Comparison of ENCODE assay signal across 1 cellular context in the genomic region with DNA sequence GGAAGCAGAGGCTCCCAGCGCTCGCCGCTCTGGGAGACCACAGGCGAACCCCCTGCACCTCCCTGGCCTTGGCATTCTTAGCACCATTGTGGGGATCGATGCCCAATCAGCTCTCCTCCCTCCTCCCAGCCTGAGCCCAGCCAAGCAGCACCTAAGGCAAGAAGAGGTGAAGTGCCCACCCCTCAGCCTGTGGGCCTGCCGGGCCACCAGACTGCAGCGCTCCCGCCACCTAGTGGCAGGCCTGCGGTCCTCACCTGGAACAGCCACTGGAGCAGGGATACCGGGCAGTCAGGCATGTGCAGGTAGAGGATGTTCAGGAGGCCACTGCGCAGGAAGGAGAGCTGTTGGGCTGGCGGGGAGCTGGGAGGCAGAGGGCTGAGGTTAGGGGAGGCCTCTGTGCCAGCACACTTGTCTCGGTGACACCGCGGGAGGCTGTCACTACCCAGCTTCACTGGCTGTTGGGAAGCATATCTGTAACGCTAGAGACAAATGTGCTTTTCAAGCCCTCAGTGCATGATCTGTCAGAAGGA.
TF ChIP-seq lines count a peak whose summit lies in the region.

No MANE protein-coding gene starts in this region.

TF ChIP-seq in HepG2, 621 proteins besides CTCF, POLR2A, EP300 and RAD21 (continued from another document and continues in another):
- TF ChIP-seq, protein P1, sequence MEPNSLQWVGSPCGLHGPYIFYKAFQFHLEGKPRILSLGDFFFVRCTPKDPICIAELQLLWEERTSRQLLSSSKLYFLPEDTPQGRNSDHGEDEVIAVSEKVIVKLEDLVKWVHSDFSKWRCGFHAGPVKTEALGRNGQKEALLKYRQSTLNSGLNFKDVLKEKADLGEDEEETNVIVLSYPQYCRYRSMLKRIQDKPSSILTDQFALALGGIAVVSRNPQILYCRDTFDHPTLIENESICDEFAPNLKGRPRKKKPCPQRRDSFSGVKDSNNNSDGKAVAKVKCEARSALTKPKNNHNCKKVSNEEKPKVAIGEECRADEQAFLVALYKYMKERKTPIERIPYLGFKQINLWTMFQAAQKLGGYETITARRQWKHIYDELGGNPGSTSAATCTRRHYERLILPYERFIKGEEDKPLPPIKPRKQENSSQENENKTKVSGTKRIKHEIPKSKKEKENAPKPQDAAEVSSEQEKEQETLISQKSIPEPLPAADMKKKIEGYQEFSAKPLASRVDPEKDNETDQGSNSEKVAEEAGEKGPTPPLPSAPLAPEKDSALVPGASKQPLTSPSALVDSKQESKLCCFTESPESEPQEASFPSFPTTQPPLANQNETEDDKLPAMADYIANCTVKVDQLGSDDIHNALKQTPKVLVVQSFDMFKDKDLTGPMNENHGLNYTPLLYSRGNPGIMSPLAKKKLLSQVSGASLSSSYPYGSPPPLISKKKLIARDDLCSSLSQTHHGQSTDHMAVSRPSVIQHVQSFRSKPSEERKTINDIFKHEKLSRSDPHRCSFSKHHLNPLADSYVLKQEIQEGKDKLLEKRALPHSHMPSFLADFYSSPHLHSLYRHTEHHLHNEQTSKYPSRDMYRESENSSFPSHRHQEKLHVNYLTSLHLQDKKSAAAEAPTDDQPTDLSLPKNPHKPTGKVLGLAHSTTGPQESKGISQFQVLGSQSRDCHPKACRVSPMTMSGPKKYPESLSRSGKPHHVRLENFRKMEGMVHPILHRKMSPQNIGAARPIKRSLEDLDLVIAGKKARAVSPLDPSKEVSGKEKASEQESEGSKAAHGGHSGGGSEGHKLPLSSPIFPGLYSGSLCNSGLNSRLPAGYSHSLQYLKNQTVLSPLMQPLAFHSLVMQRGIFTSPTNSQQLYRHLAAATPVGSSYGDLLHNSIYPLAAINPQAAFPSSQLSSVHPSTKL (CRISPR knock-in tag; IDR thresholded peaks at IDR 0.05), result no peak
- TF ChIP-seq, protein P2, sequence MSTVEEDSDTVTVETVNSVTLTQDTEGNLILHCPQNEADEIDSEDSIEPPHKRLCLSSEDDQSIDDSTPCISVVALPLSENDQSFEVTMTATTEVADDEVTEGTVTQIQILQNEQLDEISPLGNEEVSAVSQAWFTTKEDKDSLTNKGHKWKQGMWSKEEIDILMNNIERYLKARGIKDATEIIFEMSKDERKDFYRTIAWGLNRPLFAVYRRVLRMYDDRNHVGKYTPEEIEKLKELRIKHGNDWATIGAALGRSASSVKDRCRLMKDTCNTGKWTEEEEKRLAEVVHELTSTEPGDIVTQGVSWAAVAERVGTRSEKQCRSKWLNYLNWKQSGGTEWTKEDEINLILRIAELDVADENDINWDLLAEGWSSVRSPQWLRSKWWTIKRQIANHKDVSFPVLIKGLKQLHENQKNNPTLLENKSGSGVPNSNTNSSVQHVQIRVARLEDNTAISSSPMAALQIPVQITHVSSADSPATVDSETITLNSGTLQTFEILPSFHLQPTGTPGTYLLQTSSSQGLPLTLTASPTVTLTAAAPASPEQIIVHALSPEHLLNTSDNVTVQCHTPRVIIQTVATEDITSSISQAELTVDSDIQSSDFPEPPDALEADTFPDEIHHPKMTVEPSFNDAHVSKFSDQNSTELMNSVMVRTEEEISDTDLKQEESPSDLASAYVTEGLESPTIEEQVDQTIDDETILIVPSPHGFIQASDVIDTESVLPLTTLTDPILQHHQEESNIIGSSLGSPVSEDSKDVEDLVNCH (CRISPR knock-in tag; IDR thresholded peaks at IDR 0.05), result no peak
- TF ChIP-seq, protein P3, sequence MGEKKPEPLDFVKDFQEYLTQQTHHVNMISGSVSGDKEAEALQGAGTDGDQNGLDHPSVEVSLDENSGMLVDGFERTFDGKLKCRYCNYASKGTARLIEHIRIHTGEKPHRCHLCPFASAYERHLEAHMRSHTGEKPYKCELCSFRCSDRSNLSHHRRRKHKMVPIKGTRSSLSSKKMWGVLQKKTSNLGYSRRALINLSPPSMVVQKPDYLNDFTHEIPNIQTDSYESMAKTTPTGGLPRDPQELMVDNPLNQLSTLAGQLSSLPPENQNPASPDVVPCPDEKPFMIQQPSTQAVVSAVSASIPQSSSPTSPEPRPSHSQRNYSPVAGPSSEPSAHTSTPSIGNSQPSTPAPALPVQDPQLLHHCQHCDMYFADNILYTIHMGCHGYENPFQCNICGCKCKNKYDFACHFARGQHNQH (CRISPR knock-in tag; IDR thresholded peaks at IDR 0.05), result peak; percentile 48; the same call in 1 of the 2 replicates
- peak; percentile 39 for TF ChIP-seq ZNF781 (CRISPR knock-in tag; IDR thresholded peaks at IDR 0.05; ENCODE audit: borderline replicate concordance, not compliant biosample characterization)
- peak; percentile 84; the same call in 1 of the 2 replicates for TF ChIP-seq ZFP90 (CRISPR knock-in tag; IDR thresholded peaks at IDR 0.05; ENCODE audit: borderline replicate concordance)
- TF ChIP-seq CEBPB (IDR thresholded peaks at IDR 0.05; ENCODE audit: borderline replicate concordance, low read depth, low read length), result no peak
- 0 out of 2 replicates have a peak, but pooled peaks have one; percentile 36 for TF ChIP-seq MXD4 (CRISPR knock-in tag; IDR thresholded peaks at IDR 0.05)
- TF ChIP-seq ESRRA (CRISPR knock-in tag; IDR thresholded peaks at IDR 0.05; ENCODE audit: low read depth), result 0 out of 2 replicates have a peak, but pooled peaks have one; percentile 10
- TF ChIP-seq ZNF605 (CRISPR knock-in tag; IDR thresholded peaks at IDR 0.05), result no peak
- peak; percentile 52; the same call in 1 of the 2 replicates for TF ChIP-seq ZNF331 (CRISPR knock-in tag; IDR thresholded peaks at IDR 0.05)
- TF ChIP-seq ZFY (CRISPR knock-in tag; IDR thresholded peaks at IDR 0.05), result peak; percentile 46; the same call in 1 of the 2 replicates
- peak; percentile 37; the same call in 1 of the 2 replicates for TF ChIP-seq MTA1 (CRISPR knock-in tag; IDR thresholded peaks at IDR 0.05; ENCODE audit: borderline replicate concordance)
- 0 out of 2 replicates have a peak, but pooled peaks have one; percentile 15 for TF ChIP-seq CHD2 (IDR thresholded peaks at IDR 0.05; ENCODE audit: low read depth, low read length)
- no peak for TF ChIP-seq ZMYM3 (CRISPR knock-in tag; IDR thresholded peaks at IDR 0.05)
- peak; percentile 42; the same call in 1 of the 2 replicates for TF ChIP-seq CBFB (CRISPR knock-in tag; IDR thresholded peaks at IDR 0.05)
- TF ChIP-seq ZNF614 (CRISPR knock-in tag; IDR thresholded peaks at IDR 0.05; ENCODE audit: borderline replicate concordance), result peak; percentile 33; the same call in 1 of the 2 replicates
- TF ChIP-seq HOXA3 (CRISPR knock-in tag; IDR thresholded peaks at IDR 0.05), result peak; percentile 39; the same call in 1 of the 2 replicates
- no peak for TF ChIP-seq ZNF121 (CRISPR knock-in tag; IDR thresholded peaks at IDR 0.05)
- peak; percentile 77 for TF ChIP-seq ZEB1 (IDR thresholded peaks at IDR 0.05; ENCODE audit: insufficient replicate concordance, low read depth)
- TF ChIP-seq ZNF468 (CRISPR knock-in tag; IDR thresholded peaks at IDR 0.05), result no peak
- TF ChIP-seq, protein P4, sequence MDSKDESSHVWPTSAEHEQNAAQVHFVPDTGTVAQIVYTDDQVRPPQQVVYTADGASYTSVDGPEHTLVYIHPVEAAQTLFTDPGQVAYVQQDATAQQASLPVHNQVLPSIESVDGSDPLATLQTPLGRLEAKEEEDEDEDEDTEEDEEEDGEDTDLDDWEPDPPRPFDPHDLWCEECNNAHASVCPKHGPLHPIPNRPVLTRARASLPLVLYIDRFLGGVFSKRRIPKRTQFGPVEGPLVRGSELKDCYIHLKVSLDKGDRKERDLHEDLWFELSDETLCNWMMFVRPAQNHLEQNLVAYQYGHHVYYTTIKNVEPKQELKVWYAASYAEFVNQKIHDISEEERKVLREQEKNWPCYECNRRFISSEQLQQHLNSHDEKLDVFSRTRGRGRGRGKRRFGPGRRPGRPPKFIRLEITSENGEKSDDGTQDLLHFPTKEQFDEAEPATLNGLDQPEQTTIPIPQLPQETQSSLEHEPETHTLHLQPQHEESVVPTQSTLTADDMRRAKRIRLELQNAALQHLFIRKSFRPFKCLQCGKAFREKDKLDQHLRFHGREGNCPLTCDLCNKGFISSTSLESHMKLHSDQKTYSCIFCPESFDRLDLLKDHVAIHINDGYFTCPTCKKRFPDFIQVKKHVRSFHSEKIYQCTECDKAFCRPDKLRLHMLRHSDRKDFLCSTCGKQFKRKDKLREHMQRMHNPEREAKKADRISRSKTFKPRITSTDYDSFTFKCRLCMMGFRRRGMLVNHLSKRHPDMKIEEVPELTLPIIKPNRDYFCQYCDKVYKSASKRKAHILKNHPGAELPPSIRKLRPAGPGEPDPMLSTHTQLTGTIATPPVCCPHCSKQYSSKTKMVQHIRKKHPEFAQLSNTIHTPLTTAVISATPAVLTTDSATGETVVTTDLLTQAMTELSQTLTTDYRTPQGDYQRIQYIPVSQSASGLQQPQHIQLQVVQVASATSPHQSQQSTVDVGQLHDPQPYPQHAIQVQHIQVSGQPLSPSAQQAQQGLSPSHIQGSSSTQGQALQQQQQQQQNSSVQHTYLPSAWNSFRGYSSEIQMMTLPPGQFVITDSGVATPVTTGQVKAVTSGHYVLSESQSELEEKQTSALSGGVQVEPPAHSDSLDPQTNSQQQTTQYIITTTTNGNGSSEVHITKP (CRISPR knock-in tag; IDR thresholded peaks at IDR 0.05; ENCODE audit: low read depth), result peak; percentile 66; the same call in 1 of the 2 replicates
- TF ChIP-seq TGIF2 (CRISPR knock-in tag; IDR thresholded peaks at IDR 0.05), result peak; percentile 68; the same call in 1 of the 2 replicates
- no peak for TF ChIP-seq BRCA1 (CRISPR knock-in tag; IDR thresholded peaks at IDR 0.05)
- TF ChIP-seq ZNF879 (CRISPR knock-in tag; IDR thresholded peaks at IDR 0.05), result no peak
- TF ChIP-seq, protein P5, sequence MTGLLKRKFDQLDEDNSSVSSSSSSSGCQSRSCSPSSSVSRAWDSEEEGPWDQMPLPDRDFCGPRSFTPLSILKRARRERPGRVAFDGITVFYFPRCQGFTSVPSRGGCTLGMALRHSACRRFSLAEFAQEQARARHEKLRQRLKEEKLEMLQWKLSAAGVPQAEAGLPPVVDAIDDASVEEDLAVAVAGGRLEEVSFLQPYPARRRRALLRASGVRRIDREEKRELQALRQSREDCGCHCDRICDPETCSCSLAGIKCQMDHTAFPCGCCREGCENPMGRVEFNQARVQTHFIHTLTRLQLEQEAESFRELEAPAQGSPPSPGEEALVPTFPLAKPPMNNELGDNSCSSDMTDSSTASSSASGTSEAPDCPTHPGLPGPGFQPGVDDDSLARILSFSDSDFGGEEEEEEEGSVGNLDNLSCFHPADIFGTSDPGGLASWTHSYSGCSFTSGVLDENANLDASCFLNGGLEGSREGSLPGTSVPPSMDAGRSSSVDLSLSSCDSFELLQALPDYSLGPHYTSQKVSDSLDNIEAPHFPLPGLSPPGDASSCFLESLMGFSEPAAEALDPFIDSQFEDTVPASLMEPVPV (CRISPR knock-in tag; IDR thresholded peaks at IDR 0.05), result no peak
- peak; percentile 78; the same call in 1 of the 2 replicates for TF ChIP-seq CBX5 (CRISPR knock-in tag; IDR thresholded peaks at IDR 0.05; ENCODE audit: borderline replicate concordance)
- TF ChIP-seq, protein P6, sequence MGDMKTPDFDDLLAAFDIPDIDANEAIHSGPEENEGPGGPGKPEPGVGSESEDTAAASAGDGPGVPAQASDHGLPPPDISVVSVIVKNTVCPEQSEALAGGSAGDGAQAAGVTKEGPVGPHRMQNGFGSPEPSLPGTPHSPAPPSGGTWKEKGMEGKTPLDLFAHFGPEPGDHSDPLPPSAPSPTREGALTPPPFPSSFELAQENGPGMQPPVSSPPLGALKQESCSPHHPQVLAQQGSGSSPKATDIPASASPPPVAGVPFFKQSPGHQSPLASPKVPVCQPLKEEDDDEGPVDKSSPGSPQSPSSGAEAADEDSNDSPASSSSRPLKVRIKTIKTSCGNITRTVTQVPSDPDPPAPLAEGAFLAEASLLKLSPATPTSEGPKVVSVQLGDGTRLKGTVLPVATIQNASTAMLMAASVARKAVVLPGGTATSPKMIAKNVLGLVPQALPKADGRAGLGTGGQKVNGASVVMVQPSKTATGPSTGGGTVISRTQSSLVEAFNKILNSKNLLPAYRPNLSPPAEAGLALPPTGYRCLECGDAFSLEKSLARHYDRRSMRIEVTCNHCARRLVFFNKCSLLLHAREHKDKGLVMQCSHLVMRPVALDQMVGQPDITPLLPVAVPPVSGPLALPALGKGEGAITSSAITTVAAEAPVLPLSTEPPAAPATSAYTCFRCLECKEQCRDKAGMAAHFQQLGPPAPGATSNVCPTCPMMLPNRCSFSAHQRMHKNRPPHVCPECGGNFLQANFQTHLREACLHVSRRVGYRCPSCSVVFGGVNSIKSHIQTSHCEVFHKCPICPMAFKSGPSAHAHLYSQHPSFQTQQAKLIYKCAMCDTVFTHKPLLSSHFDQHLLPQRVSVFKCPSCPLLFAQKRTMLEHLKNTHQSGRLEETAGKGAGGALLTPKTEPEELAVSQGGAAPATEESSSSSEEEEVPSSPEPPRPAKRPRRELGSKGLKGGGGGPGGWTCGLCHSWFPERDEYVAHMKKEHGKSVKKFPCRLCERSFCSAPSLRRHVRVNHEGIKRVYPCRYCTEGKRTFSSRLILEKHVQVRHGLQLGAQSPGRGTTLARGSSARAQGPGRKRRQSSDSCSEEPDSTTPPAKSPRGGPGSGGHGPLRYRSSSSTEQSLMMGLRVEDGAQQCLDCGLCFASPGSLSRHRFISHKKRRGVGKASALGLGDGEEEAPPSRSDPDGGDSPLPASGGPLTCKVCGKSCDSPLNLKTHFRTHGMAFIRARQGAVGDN (CRISPR knock-in tag; IDR thresholded peaks at IDR 0.05), result peak; percentile 77
- peak; percentile 56; the same call in 1 of the 2 replicates for TF ChIP-seq RFXAP (CRISPR knock-in tag; IDR thresholded peaks at IDR 0.05; ENCODE audit: borderline replicate concordance)
- TF ChIP-seq YEATS4 (CRISPR knock-in tag; IDR thresholded peaks at IDR 0.05; ENCODE audit: borderline replicate concordance), result no peak
- no peak for TF ChIP-seq DNMT3B (CRISPR knock-in tag; conservative IDR thresholded peaks at IDR 0.05)
- peak; percentile 31; the same call in 1 of the 2 replicates for TF ChIP-seq ZBTB20 (CRISPR knock-in tag; IDR thresholded peaks at IDR 0.05; ENCODE audit: borderline replicate concordance, low read depth)
- TF ChIP-seq XRCC5 (optimal IDR thresholded peaks at IDR 0.05; ENCODE audit: low read length), result peak; percentile 98
- TF ChIP-seq ZNF839 (CRISPR knock-in tag; IDR thresholded peaks at IDR 0.05; ENCODE audit: borderline replicate concordance), result 0 out of 2 replicates have a peak, but pooled peaks have one; percentile 38
- TF ChIP-seq, protein P7, sequence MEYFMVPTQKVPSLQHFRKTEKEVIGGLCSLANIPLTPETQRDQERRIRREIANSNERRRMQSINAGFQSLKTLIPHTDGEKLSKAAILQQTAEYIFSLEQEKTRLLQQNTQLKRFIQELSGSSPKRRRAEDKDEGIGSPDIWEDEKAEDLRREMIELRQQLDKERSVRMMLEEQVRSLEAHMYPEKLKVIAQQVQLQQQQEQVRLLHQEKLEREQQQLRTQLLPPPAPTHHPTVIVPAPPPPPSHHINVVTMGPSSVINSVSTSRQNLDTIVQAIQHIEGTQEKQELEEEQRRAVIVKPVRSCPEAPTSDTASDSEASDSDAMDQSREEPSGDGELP (IDR thresholded peaks at IDR 0.05; ENCODE audit: borderline replicate concordance, low read depth), result peak; percentile 59; the same call in 1 of the 2 replicates
- TF ChIP-seq SAP130 (CRISPR knock-in tag; IDR thresholded peaks at IDR 0.05; ENCODE audit: low read depth), result peak; percentile 74
- no peak for TF ChIP-seq ISX (CRISPR knock-in tag; conservative IDR thresholded peaks at IDR 0.05)
- peak; percentile 73; the same call in 1 of the 2 replicates for TF ChIP-seq ZSCAN21 (CRISPR knock-in tag; IDR thresholded peaks at IDR 0.05; ENCODE audit: borderline replicate concordance)
- TF ChIP-seq ZFAT (CRISPR knock-in tag; conservative IDR thresholded peaks at IDR 0.05), result no peak
- TF ChIP-seq, protein P8, sequence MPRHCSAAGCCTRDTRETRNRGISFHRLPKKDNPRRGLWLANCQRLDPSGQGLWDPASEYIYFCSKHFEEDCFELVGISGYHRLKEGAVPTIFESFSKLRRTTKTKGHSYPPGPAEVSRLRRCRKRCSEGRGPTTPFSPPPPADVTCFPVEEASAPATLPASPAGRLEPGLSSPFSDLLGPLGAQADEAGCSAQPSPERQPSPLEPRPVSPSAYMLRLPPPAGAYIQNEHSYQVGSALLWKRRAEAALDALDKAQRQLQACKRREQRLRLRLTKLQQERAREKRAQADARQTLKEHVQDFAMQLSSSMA (CRISPR knock-in tag; IDR thresholded peaks at IDR 0.05), result 0 out of 2 replicates have a peak, but pooled peaks have one; percentile 53
